Comparison of ENCODE assay signal across 28 cellular contexts in the genomic region with DNA sequence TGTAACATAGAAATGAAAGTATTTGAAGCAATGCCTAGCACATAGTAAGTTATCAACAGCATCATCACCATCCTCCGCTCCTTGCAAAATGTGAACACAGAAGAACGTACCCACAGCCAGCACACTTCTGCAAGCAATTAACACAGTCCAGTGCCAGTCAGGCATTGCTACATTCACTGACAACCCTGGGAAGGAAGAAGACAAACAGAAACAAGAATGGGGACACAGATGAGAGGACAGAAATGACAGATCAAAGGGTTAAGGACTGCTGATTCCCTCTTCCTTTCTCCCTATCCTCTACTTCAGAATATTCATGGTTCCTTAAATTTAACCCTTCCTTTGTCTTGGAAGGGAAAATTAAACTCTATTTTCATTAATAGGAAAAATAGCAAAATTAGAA. TPM values are rescaled to one million over a fixed set of nuclear protein-coding genes. Genes with fewer than 3 reads are reported as not detected.
DNase-seq lines count a peak whose midpoint lies in the region; ATAC-seq, FAIRE-seq and TF ChIP-seq lines count a peak whose summit lies in the region.
"Had no signal": no experiment of that assay in that cellular context is flagged by ENCODE, and none has a peak within 500 bp of the region (broad histone marks: within the 10 kb centered on the region; RNA-seq: fewer than 3 reads in every experiment).

No MANE protein-coding gene starts in this region.

- no peak for ATAC-seq in T-helper 17 cell
- no peak for ATAC-seq in activated CD4-positive, CD25-positive, alpha-beta regulatory T cell treated with anti-CD3 and anti-CD28 coated beads, Interleukin-2, amount 50 U/mL, for 24 hours
- ATAC-seq in naive thymus-derived CD8-positive, alpha-beta T cell, result no peak
- ATAC-seq in HG03097 (IDR thresholded peaks at IDR 0.05; ENCODE audit: low FRiP score, unreplicated experiment), result no peak
- ATAC-seq: activated naive CD8-positive, alpha-beta T cell treated with anti-CD3 and anti-CD28 coated beads, Interleukin-2, amount 50 U/mL, for 24 hours; body of pancreas; mucosa of descending colon had no signal

- no TSS peak for BruUV-seq in A673 (replicated peaks; lab: Mats Ljungman, UMichigan)

- peak; percentile 68 for FAIRE-seq in GM19239 (lab: Jason Lieb, UNC)
- FAIRE-seq: A549, RCC 7860 had no signal

- no peak overlapping the region for H3K4me3 Mint-ChIP-seq in T-helper 17 cell
- H3K4me3 Mint-ChIP-seq in naive thymus-derived CD8-positive, alpha-beta T cell, result no peak overlapping the region
- H3K4me3 Mint-ChIP-seq: activated naive CD8-positive, alpha-beta T cell treated with anti-CD3 and anti-CD28 coated beads, Interleukin-2, amount 50 U/mL, for 24 hours; activated T-cell treated with anti-CD3 and anti-CD28 coated beads, Interleukin-2, amount 50 U/mL, for 24 hours; nephron had no signal

- DNase-seq in A673 (ENCODE audit: low spot score), result peak; percentile 45
- DNase-seq in GM19239 (ENCODE audit: insufficient read length, low spot score), result no peak
- DNase-seq in T-helper 17 cell, result no peak
- DNase-seq in iris pigment epithelial cell (ENCODE audit: low read depth), result peak; percentile 11
- DNase-seq in naive thymus-derived CD8-positive, alpha-beta T cell, result no peak
- DNase-seq in GDM1 (lab: John Stamatoyannopoulos, UW), result no peak
- DNase-seq: activated CD4-positive, alpha-beta T cell treated with anti-CD3 and anti-CD28 coated beads for 48 hours; activated gamma-delta T cell treated with Interleukin-2 at 50 U/mL for 16 hours; activated naive CD8-positive, alpha-beta T cell treated with anti-CD3 and anti-CD28 coated beads, Interleukin-2, amount 50 U/mL, for 24 hours; activated T-cell treated with anti-CD3 and anti-CD28 coated beads, Interleukin-2, amount 50 U/mL, for 24 hours; body of pancreas; dermis blood vessel endothelial cell; GOT3; mucosa of descending colon; NCI-H1092 treated with DMSO at 0.1 percent for 48 hours; NCI-H1930; NCI-H524 treated with DMSO at 0.1 percent for 48 hours; ovary; stimulated activated CD8-positive, alpha-beta memory T cell treated with anti-CD3 and anti-CD28 coated beads, Interleukin-4, amount 100 ng/mL, for 48 hours; stomach; thyroid gland had no signal

- POLR2A ChIA-PET in A673 (lab: Charles Lee; ENCODE audit: low non-redundant PET), result no interaction called here
- POLR2A ChIA-PET in naive thymus-derived CD8-positive, alpha-beta T cell (lab: Charles Lee), result no interaction called here

- no peak for TF ChIP-seq CTCF in A673 (conservative IDR thresholded peaks at IDR 0.05; ENCODE audit: low read depth, low read length)

- H3K27ac Mint-ChIP-seq in T-helper 17 cell, result peak overlapping the region; percentile 39
- peak overlapping the region in 2 of 10 donors; percentile 20 to 70 for H3K27ac Mint-ChIP-seq in naive thymus-derived CD8-positive, alpha-beta T cell
- H3K27ac Mint-ChIP-seq: activated naive CD8-positive, alpha-beta T cell treated with anti-CD3 and anti-CD28 coated beads, Interleukin-2, amount 50 U/mL, for 24 hours; activated T-cell treated with anti-CD3 and anti-CD28 coated beads, Interleukin-2, amount 50 U/mL, for 24 hours; nephron had no signal

- H3K4me3 ChIP-seq in A673 (ENCODE audit: low read depth, low read length, poor library complexity, severe bottlenecking), result peak overlapping the region; percentile 28
- H3K4me3 ChIP-seq: A549, body of pancreas, mucosa of descending colon, ovary, SJSA1, skin epidermis, stomach, thyroid gland had no signal

- H3K27ac ChIP-seq in A673 (ENCODE audit: low read depth, low read length, poor library complexity, severe bottlenecking), result no peak overlapping the region
- H3K27ac ChIP-seq: A549, body of pancreas, ovary, SJSA1, skin epidermis, stomach, thyroid gland had no signal

- intact Hi-C loops in A673 (cut with micrococcal nuclease; ENCODE audit: unreplicated experiment), result no loop called here

- H3K9me3 ChIP-seq in A673 (ENCODE audit: low read depth, low read length, poor library complexity, severe bottlenecking) (no peaks in the 10 kb centered on the region), T-helper 17 cell (ENCODE audit: control insufficient read depth, low read length, poor library complexity, severe bottlenecking) (no peaks in the 10 kb centered on the region)
- H3K9me3 ChIP-seq: A549, body of pancreas, mucosa of descending colon, ovary, SJSA1, stomach, thyroid gland had no signal

- H3K4me1 ChIP-seq in A673 (ENCODE audit: insufficient read depth, low read length, poor library complexity, severe bottlenecking), result peaks cover 42% of the 10 kb centered on the region
- H3K4me1 ChIP-seq: body of pancreas, SJSA1, thyroid gland had no signal

- H3K36me3 Mint-ChIP-seq in T-helper 17 cell (ENCODE audit: low read depth), result peaks cover 2% of the 10 kb centered on the region
- H3K36me3 Mint-ChIP-seq in naive thymus-derived CD8-positive, alpha-beta T cell, result peaks cover 0 to 4% (median 0%) of the 10 kb centered on the region in 3 donors

- H3K9me3 Mint-ChIP-seq in naive thymus-derived CD8-positive, alpha-beta T cell, result peaks cover 0 to 4% (median 0%) of the 10 kb centered on the region in 9 donors
- H3K9me3 Mint-ChIP-seq: activated T-cell treated with anti-CD3 and anti-CD28 coated beads, Interleukin-2, amount 50 U/mL, for 24 hours had no signal

- H3K27me3 ChIP-seq in A673 (replicated peaks; ENCODE audit: insufficient read depth, low read depth, low read length, poor library complexity), result no peaks in the 10 kb centered on the region
- H3K27me3 ChIP-seq: body of pancreas, ovary, SJSA1, stomach, thyroid gland had no signal

- CTCF ChIA-PET in A673 (lab: Charles Lee), result no interaction called here

- H3K36me3 ChIP-seq in A673 (ENCODE audit: insufficient read depth, low read length, poor library complexity, severe bottlenecking), result no peaks in the 10 kb centered on the region
- H3K36me3 ChIP-seq: ovary, SJSA1, stomach, thyroid gland had no signal

- peaks cover 16% of the 10 kb centered on the region for H3K4me1 Mint-ChIP-seq in T-helper 17 cell
- H3K4me1 Mint-ChIP-seq in naive thymus-derived CD8-positive, alpha-beta T cell, result peaks cover 11 to 43% (median 28%) of the 10 kb centered on the region in 4 donors

- no peaks in the 10 kb centered on the region for H3K27me3 Mint-ChIP-seq in T-helper 17 cell
- no peaks in the 10 kb centered on the region for H3K27me3 Mint-ChIP-seq in naive thymus-derived CD8-positive, alpha-beta T cell
- H3K27me3 Mint-ChIP-seq: activated naive CD8-positive, alpha-beta T cell treated with anti-CD3 and anti-CD28 coated beads, Interleukin-2, amount 50 U/mL, for 24 hours had no signal

RNA-seq across cellular contexts. Expression of a gene that starts 53.1 kb away (rescaled TPM):
- total RNA-seq in A673 (2021) (27.4 and 27.9 TPM in 2 replicates), T-helper 17 cell (10 to 100 TPM; 11.2 to 17.3 TPM)
- total RNA-seq in naive thymus-derived CD8-positive, alpha-beta T cell, result 10 to 100 TPM; 20.4 to 21.8 TPM
- polyA plus RNA-seq in naive thymus-derived CD8-positive, alpha-beta T cell, result 1 to 10 TPM; 5.3 to 6.7 (median 6.0) TPM

Comparison
In these comparisons a context has a peak if more than half of its experiments do, and no peak if none do; other contexts are left out.
1. DNase-seq: peak in A673 (single experiment) and iris pigment epithelial cell (single experiment); none in GM19239 (single experiment), T-helper 17 cell (0 of 3), naive thymus-derived CD8-positive, alpha-beta T cell (0 of 10) and GDM1 (single experiment).